9 cellular contexts compared by ENCODE assay signal in genomic region chr11:34468209-34468841, GRCh38. TPM values are rescaled to one million over a fixed set of nuclear protein-coding genes. Genes with fewer than 3 reads are reported as not detected.
DNase-seq lines count a peak whose midpoint lies in the region; TF ChIP-seq lines count a peak whose summit lies in the region.
"Had no signal": no experiment of that assay in that cellular context is flagged by ENCODE, and none has a peak within 500 bp of the region (broad histone marks: within the 10 kb centered on the region; RNA-seq: fewer than 3 reads in every experiment).

No MANE protein-coding gene starts in this region.

- H3K36me3 ChIP-seq in PC-9 (ENCODE audit: low read depth) (peaks cover 34% of the 10 kb centered on the region), ascending aorta (peaks cover 71 to 99% of the 10 kb centered on the region in 2 donors)

- no peaks in the 10 kb centered on the region for H3K79me2 ChIP-seq in PC-9 (ENCODE audit: low read depth)

- H3K36me3 Mint-ChIP-seq in brain (peaks cover 6% of the 10 kb centered on the region), nephron (ENCODE audit: low read depth) (peaks cover 89% of the 10 kb centered on the region)

- intact Hi-C loops in PC-9 (cut with micrococcal nuclease; ENCODE audit: unreplicated experiment) (loop anchor here (1.0 to 5.0 kb wide), 4 partner anchors 102 to 321 kb away; partner anchors contain the start of gene ABTB2), ascending aorta (cut with DNase I) (no loop called here)

- H3K27me3 Mint-ChIP-seq in brain (peaks cover 3% of the 10 kb centered on the region), nephron (ENCODE audit: low read depth) (peaks cover 3% of the 10 kb centered on the region)

- TF ChIP-seq CTCF in AG04449 (IDR thresholded peaks at IDR 0.05; ENCODE audit: insufficient read depth, low read length, missing control alignments) (peak; percentile 43), GM12875 (IDR thresholded peaks at IDR 0.05; ENCODE audit: borderline replicate concordance, insufficient read depth, low read depth, low read length) (peak; percentile 64), PC-9 (conservative IDR thresholded peaks at IDR 0.05) (peak; percentile 91), brain (conservative IDR thresholded peaks at IDR 0.05) (peak; percentile 43 to 58), nephron (IDR thresholded peaks at IDR 0.05; ENCODE audit: unreplicated experiment in 3 of 3) (peak; percentile 18 to 45 (median 21)), ascending aorta (IDR thresholded peaks at IDR 0.05) (peak in 1 of 3 experiments; percentile 24)

- H3F3A ChIP-seq in PC-9 (ENCODE audit: insufficient read depth, low read depth) = peaks cover 15% of the 10 kb centered on the region

- CTCF ChIA-PET in AG04449 (lab: Yijun Ruan, JAX) = interaction anchor here (0.6 to 3.2 kb wide), 15 partner anchors 9 to 1602 kb away, joined by 3 to 20 read pairs (median 4); no protein-coding TSS in a partner anchor
- CTCF ChIA-PET in PC-9 (lab: Charles Lee) = interaction anchor here (0.8 to 2.5 kb wide), 6 partner anchors 20 to 165 kb away, joined by 3 to 23 read pairs (median 8); no protein-coding TSS in a partner anchor

- no peaks in the 10 kb centered on the region for H3K9me2 ChIP-seq in PC-9 (ENCODE audit: insufficient read depth)

- POLR2A ChIA-PET in AG04449 (lab: Yijun Ruan, JAX) (no interaction called here), PC-9 (lab: Charles Lee; ENCODE audit: unreplicated experiment) (interaction anchor here (0.6 to 0.7 kb wide), 3 partner anchors 102 to 381 kb away, joined by 6 to 10 read pairs (median 7); no protein-coding TSS in a partner anchor)

- no peaks in the 10 kb centered on the region for H4K20me1 ChIP-seq in PC-9 (ENCODE audit: insufficient read depth)

- H3K4me2 ChIP-seq in PC-9 = no peak overlapping the region

- H3K27ac ChIP-seq in PC-9 = no peak overlapping the region
- no peak overlapping the region for H3K27ac ChIP-seq in ascending aorta

- H3K9me3 Mint-ChIP-seq in brain (peaks cover 17 to 49% (median 21%) of the 10 kb centered on the region in 5 experiments), nephron (peaks cover 24% of the 10 kb centered on the region)

- no peaks in the 10 kb centered on the region for H3K4me1 ChIP-seq in PC-9 (replicated peaks; ENCODE audit: insufficient read depth)
- H3K4me1 ChIP-seq in ascending aorta = no peaks in the 10 kb centered on the region

- H3K9me3 ChIP-seq in PC-9 (ENCODE audit: insufficient read depth, low read depth) (peaks cover 15% of the 10 kb centered on the region), ascending aorta (peaks cover 0 to 8% of the 10 kb centered on the region in 2 donors)

- DNase-seq in AG04449 (ENCODE audit: low read depth, low spot score) (no peak), PC-9 (peak; percentile 46 to 55), putamen (ENCODE audit: low spot score) (no peak), NCI-H2081 treated with DMSO at 0.1 percent for 48 hours (lab: John Stamatoyannopoulos, UW) (no peak), ascending aorta (ENCODE audit: low spot score in 2 of 2) (no peak)

- H3K4me3 Mint-ChIP-seq in brain (no peak overlapping the region), nephron (no peak overlapping the region)

- H3K27me3 ChIP-seq in PC-9 (ENCODE audit: insufficient read depth, low read depth) = no peaks in the 10 kb centered on the region
- H3K27me3 ChIP-seq in ascending aorta = no peaks in the 10 kb centered on the region

- no peak overlapping the region for H3K4me3 ChIP-seq in AG04449 (ENCODE audit: low read depth, low read length)
- H3K4me3 ChIP-seq in GM12875 (ENCODE audit: low read depth, low read length) = no peak overlapping the region
- no peak overlapping the region for H3K4me3 ChIP-seq in PC-9
- no peak overlapping the region for H3K4me3 ChIP-seq in ascending aorta

- H3K27ac Mint-ChIP-seq in brain = no peak overlapping the region
- H3K27ac Mint-ChIP-seq in nephron = no peak overlapping the region

- peaks cover 16% of the 10 kb centered on the region for H3K4me1 Mint-ChIP-seq in brain
- H3K4me1 Mint-ChIP-seq in nephron = no peaks in the 10 kb centered on the region

- no TSS peak for BruUV-seq in PC-9 (replicated peaks; lab: Mats Ljungman, UMichigan)

- H2AFZ ChIP-seq in PC-9 = no peak overlapping the region

RNA-seq across cellular contexts. Expression of gene CAT, which starts 29.6 kb away (rescaled TPM):
- 54.4 and 63.4 TPM in 2 replicates for total RNA-seq in PC-9 (2021)
- 43.3 TPM for polyA plus RNA-seq in brain (ENCODE audit: insufficient read depth, low read depth, low replicate concordance)
- total RNA-seq in ascending aorta = 69.2 TPM

RNA-seq across cellular contexts. Expression of gene ELF5, which starts 45.3 kb away (rescaled TPM):
- total RNA-seq in PC-9 (2021) (0.38 and 0.61 TPM in 2 replicates), ascending aorta (not detected)
- not detected for polyA plus RNA-seq in brain (ENCODE audit: insufficient read depth, low read depth, low replicate concordance)
- total RNA-seq: glomerular endothelial cell had no signal

Comparison
In these comparisons a context has a peak if more than half of its experiments do, and no peak if none do; other contexts are left out.
1. DNase-seq: peak in PC-9 (2 of 2); none in AG04449 (single experiment), putamen (single experiment), NCI-H2081 treated with DMSO at 0.1 percent for 48 hours (single experiment) and ascending aorta (0 of 2).